In genomic region chr1:153520137-153520691, GRCh38 we compare ENCODE assay signal across 1 cellular context.
TF ChIP-seq lines count a peak whose summit lies in the region.

No MANE protein-coding gene starts in this region.

TF ChIP-seq in K562, 482 proteins besides CTCF, POLR2A, EP300 and RAD21:
- peak in 1 of 2 experiments; percentile 67; a peak in 2 of 4 replicates for TF ChIP-seq KDM1A (IDR thresholded peaks at IDR 0.05)
- TF ChIP-seq SOX6 (IDR thresholded peaks at IDR 0.05): 0 out of 2 replicates have a peak, but pooled peaks have one; percentile 33
- peak; percentile 27; the same call in 1 of the 2 replicates for TF ChIP-seq CTBP1 (IDR thresholded peaks at IDR 0.05; ENCODE audit: borderline replicate concordance)
- TF ChIP-seq ARID1B (IDR thresholded peaks at IDR 0.05): peak; percentile 23; the same call in 1 of the 2 replicates
TF ChIP-seq in K562: peak in this region for 4; not testable (repeated sequence) for 478.
